In the genomic region with DNA sequence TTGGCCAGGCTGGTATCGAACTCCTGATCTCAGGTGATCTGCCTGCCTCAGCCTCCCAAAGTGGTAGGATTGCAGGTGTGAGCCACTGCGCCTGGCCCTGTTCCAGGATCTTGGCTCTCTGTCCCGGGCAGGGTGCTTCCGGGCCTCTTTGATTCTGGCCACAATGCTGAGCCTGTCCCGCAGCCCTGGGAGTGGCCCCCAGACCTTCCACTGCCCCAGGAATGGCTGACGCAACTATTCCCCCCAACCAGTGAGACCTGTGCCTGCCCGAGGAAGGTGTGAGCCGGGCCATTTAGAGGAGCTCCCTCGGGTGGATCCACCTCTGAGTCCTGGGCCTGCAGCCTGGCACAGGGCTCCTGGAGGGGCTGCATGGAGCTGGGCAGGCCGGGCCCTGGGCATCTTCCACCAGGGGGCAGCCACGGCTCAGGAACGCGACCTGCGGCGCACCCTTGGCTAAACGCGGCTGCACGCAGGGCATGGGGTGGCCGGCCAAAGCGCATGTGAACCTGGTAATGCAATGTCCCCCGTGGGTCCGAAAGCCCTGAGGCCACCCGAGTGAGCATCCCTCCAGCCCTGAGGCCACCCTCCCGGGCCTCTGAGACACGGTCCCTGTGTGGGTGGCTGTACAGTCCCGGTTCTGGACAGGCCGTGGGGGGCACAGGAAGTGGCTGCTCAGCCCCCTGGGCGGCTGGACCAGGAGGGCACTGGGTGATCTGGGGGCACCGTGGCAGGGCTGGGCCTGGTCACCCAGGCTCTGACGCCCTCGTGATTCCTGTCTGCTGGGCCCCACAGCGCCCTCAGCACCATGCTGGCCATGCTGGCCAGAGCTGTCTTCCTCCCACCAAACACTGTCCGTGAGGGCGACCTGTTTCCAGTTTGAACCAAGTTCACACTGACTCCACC, we compare ENCODE assay signal across 8 cellular contexts. TPM values are rescaled to one million over a fixed set of nuclear protein-coding genes. Genes with fewer than 3 reads are reported as not detected.
DNase-seq lines count a peak whose midpoint lies in the region; FAIRE-seq and TF ChIP-seq lines count a peak whose summit lies in the region.

No MANE protein-coding gene starts in this region.

- H3K36me3 Mint-ChIP-seq in T-helper 2 cell treated with Interferon-gamma antibody and Interleukin-4, amounts not matched to agents 5 μg/mL and 100 μg/mL, for 36 hours (ENCODE audit: low read depth), result peaks cover 2% of the 10 kb centered on the region

- peaks cover 13% of the 10 kb centered on the region for H3K27me3 Mint-ChIP-seq in T-helper 2 cell treated with Interferon-gamma antibody and Interleukin-4, amounts not matched to agents 5 μg/mL and 100 μg/mL, for 36 hours (ENCODE audit: low read depth)

- TF ChIP-seq CTCF in right atrium auricular region (IDR thresholded peaks at IDR 0.05), result peak; percentile 76 to 94
- TF ChIP-seq CTCF in vagina (IDR thresholded peaks at IDR 0.05), result peak; percentile 80 to 96 (median 88)

- H3K4me1 ChIP-seq in right atrium auricular region (peaks cover 0 to 14% of the 10 kb centered on the region in 2 donors), vagina (peaks cover 20% of the 10 kb centered on the region)

- H3K27ac Mint-ChIP-seq in T-helper 2 cell treated with Interferon-gamma antibody and Interleukin-4, amounts not matched to agents 5 μg/mL and 100 μg/mL, for 36 hours, result no peak overlapping the region

- peak overlapping the region; percentile 38 for H3K4me3 Mint-ChIP-seq in T-helper 2 cell treated with Interferon-gamma antibody and Interleukin-4, amounts not matched to agents 5 μg/mL and 100 μg/mL, for 36 hours

- peak overlapping the region; percentile 27 to 45 for H3K4me3 ChIP-seq in right atrium auricular region
- peak overlapping the region; percentile 40 to 47 for H3K4me3 ChIP-seq in vagina

- H3K27me3 ChIP-seq in right atrium auricular region (no peaks in the 10 kb centered on the region), vagina (no peaks in the 10 kb centered on the region)

- FAIRE-seq in H54 (lab: Jason Lieb, UNC), result no peak

- DNase-seq in EH (ENCODE audit: low read depth) (peak; percentile 73), H54 (ENCODE audit: insufficient read length, low spot score) (peak; percentile 99), NAMALWA (ENCODE audit: low spot score) (peak; percentile 84), amygdala (lab: John Stamatoyannopoulos, UW) (peak in 48 of 56 donors; percentile 15 to 86 (median 59)), right atrium auricular region (ENCODE audit: low spot score) (peak; percentile 80), retina (peak; percentile 91), vagina (ENCODE audit: extremely low spot score in 2 of 2) (no peak)
- DNase-seq in T-helper 2 cell treated with Interferon-gamma antibody and Interleukin-4, amounts not matched to agents 5 μg/mL and 100 μg/mL, for 36 hours (ENCODE audit: low spot score), result peak; percentile 70

- H3K36me3 ChIP-seq in right atrium auricular region (no peaks in the 10 kb centered on the region), vagina (no peaks in the 10 kb centered on the region)

- intact Hi-C loops in vagina (cut with DNase I), result no loop called here

- H3K9me3 ChIP-seq in right atrium auricular region (no peaks in the 10 kb centered on the region), vagina (no peaks in the 10 kb centered on the region)

- H3K27ac ChIP-seq in right atrium auricular region, result peak overlapping the region in 1 of 2 donors; percentile 47
- H3K27ac ChIP-seq in vagina, result peak overlapping the region; percentile 44

- peaks cover 6% of the 10 kb centered on the region for H3K4me1 Mint-ChIP-seq in T-helper 2 cell treated with Interferon-gamma antibody and Interleukin-4, amounts not matched to agents 5 μg/mL and 100 μg/mL, for 36 hours (ENCODE audit: low read depth)

- no peaks in the 10 kb centered on the region for H3K9me3 Mint-ChIP-seq in T-helper 2 cell treated with Interferon-gamma antibody and Interleukin-4, amounts not matched to agents 5 μg/mL and 100 μg/mL, for 36 hours

- no peak; the same call in 1 of the 2 replicates for TF ChIP-seq POLR2A in H54 (IDR thresholded peaks at IDR 0.05; ENCODE audit: low read depth, low read length)
- TF ChIP-seq POLR2A in vagina (IDR thresholded peaks at IDR 0.05), result no peak

RNA-seq across cellular contexts. Expression of gene GRIFIN, which starts 24.8 kb away (rescaled TPM):
- total RNA-seq in right atrium auricular region, result not detected
- not detected for total RNA-seq in vagina

RNA-seq across cellular contexts. Expression of gene CHST12, which starts 48.0 kb away (rescaled TPM):
- total RNA-seq in right atrium auricular region (10 to 100 TPM; 14.2 to 15.0 TPM), vagina (26.3 TPM)

Comparison
In these comparisons a context has a peak if more than half of its experiments do, and no peak if none do; other contexts are left out.
1. DNase-seq: peak in EH (single experiment), H54 (single experiment), NAMALWA (single experiment), T-helper 2 cell treated with Interferon-gamma antibody and Interleukin-4, amounts not matched to agents 5 μg/mL and 100 μg/mL, for 36 hours (single experiment), amygdala (48 of 56), right atrium auricular region (single experiment) and retina (single experiment); none in vagina (0 of 2).